ENCODE assay signal across 14 cellular contexts in the genomic region with DNA sequence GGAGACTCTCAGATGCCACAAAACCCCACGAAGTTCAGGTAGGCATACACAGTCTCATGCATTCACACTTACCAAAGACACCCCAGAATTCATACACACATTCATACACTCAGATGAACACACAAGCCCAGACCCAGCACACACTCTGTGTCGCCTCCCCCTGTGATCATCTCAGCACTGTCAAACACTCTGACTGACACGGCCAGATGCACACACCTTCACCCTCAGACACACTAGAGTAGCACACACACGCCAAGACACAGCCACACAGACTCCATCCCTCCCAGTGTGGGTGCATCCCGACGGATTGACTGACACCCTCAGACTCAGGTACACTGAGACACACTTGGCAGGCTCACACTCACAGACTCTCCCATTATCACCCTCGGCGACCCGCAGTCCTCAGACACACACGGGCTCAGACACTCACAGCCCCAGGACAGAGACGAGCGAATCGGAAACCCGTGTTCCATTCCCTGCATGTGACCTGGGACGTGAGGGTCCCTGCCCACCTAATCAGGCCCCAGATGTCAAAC. TPM values are rescaled to one million over a fixed set of nuclear protein-coding genes. Genes with fewer than 3 reads are reported as not detected.
DNase-seq lines count a peak whose midpoint lies in the region; ATAC-seq and TF ChIP-seq lines count a peak whose summit lies in the region.
"Had no signal": no experiment of that assay in that cellular context is flagged by ENCODE, and none has a peak within 500 bp of the region (broad histone marks: within the 10 kb centered on the region; RNA-seq: fewer than 3 reads in every experiment).

No MANE protein-coding gene starts in this region.

- no peaks in the 10 kb centered on the region for H4K20me1 ChIP-seq in PC-3 (ENCODE audit: low read length)

- no peak overlapping the region for H3K27ac Mint-ChIP-seq in CD4-positive, CD25-positive, alpha-beta regulatory T cell
- H3K27ac Mint-ChIP-seq in brain (peak overlapping the region; percentile 54 to 86 (median 80)), naive B cell (peak overlapping the region in 1 of 6 donors; percentile 44)

- POLR2A ChIA-PET in HEK293T (lab: Yijun Ruan, JAX) = no interaction called here
- POLR2A ChIA-PET in PC-3 (lab: Charles Lee; ENCODE audit: unreplicated experiment) = no interaction called here

- H3K4me1 ChIP-seq in CD4-positive, CD25-positive, alpha-beta regulatory T cell (ENCODE audit: control insufficient read depth, insufficient read depth, low read length, poor library complexity, severe bottlenecking) = no peaks in the 10 kb centered on the region
- H3K4me1 ChIP-seq in PC-3 (ENCODE audit: insufficient read depth, low read length) = no peaks in the 10 kb centered on the region

- no TSS peak for BruUV-seq in PC-3 (replicated peaks; lab: Mats Ljungman, UMichigan)

- peaks cover 42% of the 10 kb centered on the region for H3K27me3 ChIP-seq in CD4-positive, CD25-positive, alpha-beta regulatory T cell (ENCODE audit: control insufficient read depth, insufficient read depth, low read length)
- H3K27me3 ChIP-seq in PC-3 (ENCODE audit: low read length) = peaks cover 72% of the 10 kb centered on the region

- CTCF ChIA-PET in HEK293T (lab: Yijun Ruan, JAX) = no interaction called here
- CTCF ChIA-PET in PC-3 (lab: Charles Lee) = no interaction called here

- no peak overlapping the region for H3K27ac ChIP-seq in CD4-positive, CD25-positive, alpha-beta regulatory T cell (ENCODE audit: insufficient read depth, low read length, poor library complexity, severe bottlenecking)
- H3K27ac ChIP-seq in PC-3 (ENCODE audit: low read length) = no peak overlapping the region
- H3K27ac ChIP-seq: C4-2B, coronary artery, sigmoid colon, suprapubic skin had no signal

- H3F3A ChIP-seq in PC-3 (ENCODE audit: low read length, unreplicated experiment) = no peaks in the 10 kb centered on the region

- no peak overlapping the region for H3K4me3 ChIP-seq in CD4-positive, CD25-positive, alpha-beta regulatory T cell (ENCODE audit: low read depth, low read length)
- H3K4me3 ChIP-seq in PC-3 (ENCODE audit: low read length) = no peak overlapping the region

- no peak overlapping the region for H2AFZ ChIP-seq in PC-3 (ENCODE audit: low read length)

- peaks cover 0 to 5% of the 10 kb centered on the region in 2 experiments for H3K9me3 ChIP-seq in CD4-positive, CD25-positive, alpha-beta regulatory T cell (ENCODE audit: control insufficient read depth in 2 of 2, low read length in 2 of 2)
- no peaks in the 10 kb centered on the region for H3K9me3 ChIP-seq in PC-3 (ENCODE audit: low read length)
- H3K9me3 ChIP-seq: suprapubic skin had no signal

- H3K79me2 ChIP-seq in PC-3 (ENCODE audit: low read length) = no peaks in the 10 kb centered on the region

- no peaks in the 10 kb centered on the region for H3K36me3 ChIP-seq in CD4-positive, CD25-positive, alpha-beta regulatory T cell (ENCODE audit: control insufficient read depth, insufficient read depth, low read length)
- H3K36me3 ChIP-seq in PC-3 (ENCODE audit: low read depth, low read length) = no peaks in the 10 kb centered on the region
- H3K36me3 ChIP-seq: sigmoid colon, suprapubic skin had no signal

- H3K9me2 ChIP-seq in PC-3 (replicated peaks; ENCODE audit: low read length) = no peaks in the 10 kb centered on the region

- TF ChIP-seq CTCF in brain (conservative IDR thresholded peaks at IDR 0.05) (no peak), PC-3 (conservative IDR thresholded peaks at IDR 0.05; ENCODE audit: low read depth, low read length) (no peak)

- H3K36me3 Mint-ChIP-seq in CD4-positive, CD25-positive, alpha-beta regulatory T cell = no peaks in the 10 kb centered on the region
- H3K36me3 Mint-ChIP-seq in brain (no peaks in the 10 kb centered on the region), naive B cell (peaks cover 0 to 25% of the 10 kb centered on the region in 2 donors)

- H3K4me3 Mint-ChIP-seq in CD4-positive, CD25-positive, alpha-beta regulatory T cell = peak overlapping the region in 3 of 4 donors; percentile 44 to 61 (median 47)
- H3K4me3 Mint-ChIP-seq in brain (peak overlapping the region; percentile 78 to 89 (median 82)), naive B cell (peak overlapping the region in 6 of 8 donors; percentile 26 to 73 (median 56))

- intact Hi-C loops in PC-3 (cut with micrococcal nuclease) = no loop called here

- peaks cover 0 to 17% (median 3%) of the 10 kb centered on the region in 4 donors for H3K4me1 Mint-ChIP-seq in CD4-positive, CD25-positive, alpha-beta regulatory T cell
- H3K4me1 Mint-ChIP-seq in brain = peaks cover 43% of the 10 kb centered on the region
- H3K4me1 Mint-ChIP-seq in naive B cell = peaks cover 7 to 15% (median 12%) of the 10 kb centered on the region in 3 donors

- H3K27me3 Mint-ChIP-seq in CD4-positive, CD25-positive, alpha-beta regulatory T cell = peaks cover 53% of the 10 kb centered on the region
- H3K27me3 Mint-ChIP-seq in brain (peaks cover 38% of the 10 kb centered on the region), naive B cell (peaks cover 51 to 71% (median 65%) of the 10 kb centered on the region in 3 donors)

- H3K4me2 ChIP-seq in PC-3 (ENCODE audit: low read length) = no peak overlapping the region

- peaks cover 0 to 3% (median 2%) of the 10 kb centered on the region in 7 donors for H3K9me3 Mint-ChIP-seq in CD4-positive, CD25-positive, alpha-beta regulatory T cell
- peaks cover 5 to 18% (median 6%) of the 10 kb centered on the region in 5 experiments for H3K9me3 Mint-ChIP-seq in brain
- peaks cover 0 to 21% (median 5%) of the 10 kb centered on the region in 7 donors for H3K9me3 Mint-ChIP-seq in naive B cell

- no peak overlapping the region for H3K9ac ChIP-seq in PC-3 (ENCODE audit: low read length)

- DNase-seq in CD4-positive, CD25-positive, alpha-beta regulatory T cell = no peak
- DNase-seq in HEK293T (ENCODE audit: extremely low spot score) = no peak
- DNase-seq in naive B cell = no peak
- no peak for DNase-seq in EL
- no peak for DNase-seq in PC-3
- DNase-seq: Karpas-422, sigmoid colon had no signal

- ATAC-seq in CD4-positive, CD25-positive, alpha-beta regulatory T cell (ENCODE audit: low read depth in 2 of 2) = no peak
- no peak for ATAC-seq in naive B cell (ENCODE audit: low read depth in 2 of 2)
- ATAC-seq in GM19397 (IDR thresholded peaks at IDR 0.05; ENCODE audit: unreplicated experiment) = no peak
- no peak for ATAC-seq in GM19467 (IDR thresholded peaks at IDR 0.05; ENCODE audit: unreplicated experiment)
- ATAC-seq in PC-3 = no peak

TF ChIP-seq in HEK293T, 16 proteins besides CTCF, POLR2A, EP300 and RAD21:
- TF ChIP-seq, protein P1, sequence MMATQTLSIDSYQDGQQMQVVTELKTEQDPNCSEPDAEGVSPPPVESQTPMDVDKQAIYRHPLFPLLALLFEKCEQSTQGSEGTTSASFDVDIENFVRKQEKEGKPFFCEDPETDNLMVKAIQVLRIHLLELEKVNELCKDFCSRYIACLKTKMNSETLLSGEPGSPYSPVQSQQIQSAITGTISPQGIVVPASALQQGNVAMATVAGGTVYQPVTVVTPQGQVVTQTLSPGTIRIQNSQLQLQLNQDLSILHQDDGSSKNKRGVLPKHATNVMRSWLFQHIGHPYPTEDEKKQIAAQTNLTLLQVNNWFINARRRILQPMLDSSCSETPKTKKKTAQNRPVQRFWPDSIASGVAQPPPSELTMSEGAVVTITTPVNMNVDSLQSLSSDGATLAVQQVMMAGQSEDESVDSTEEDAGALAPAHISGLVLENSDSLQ (IDR thresholded peaks at IDR 0.05) = 0 out of 2 replicates have a peak, but pooled peaks have one; percentile 17
- TF ChIP-seq NFRKB (IDR thresholded peaks at IDR 0.05) (no peak), HDGF (IDR thresholded peaks at IDR 0.05; ENCODE audit: borderline replicate concordance) (no peak), BHLHE40 (IDR thresholded peaks at IDR 0.05; ENCODE audit: borderline replicate concordance) (no peak), FOXM1 (IDR thresholded peaks at IDR 0.05; ENCODE audit: borderline replicate concordance) (no peak), CTBP1 (IDR thresholded peaks at IDR 0.05; ENCODE audit: borderline replicate concordance) (no peak)

RNA-seq across cellular contexts. Expression of a gene that starts 0.9 kb away (rescaled TPM):
- total RNA-seq in CD4-positive, CD25-positive, alpha-beta regulatory T cell = not detected
- not detected for polyA plus RNA-seq in CD4-positive, CD25-positive, alpha-beta regulatory T cell
- polyA plus RNA-seq in brain (ENCODE audit: insufficient read depth, low read depth, low replicate concordance) (21.5 TPM), naive B cell (ENCODE audit: low read depth in 6 of 6) (not detected)
- 0.04 and 0.17 TPM in 2 replicates for total RNA-seq in PC-3 (2014; rRNA removed)
- polyA plus RNA-seq: keratinocyte had no signal

Comparison
In these comparisons a context has a peak if more than half of its experiments do, and no peak if none do; other contexts are left out.
1. H3K27ac Mint-ChIP-seq: peak in brain (5 of 5); none in CD4-positive, CD25-positive, alpha-beta regulatory T cell (0 of 3).
2. RNA of a gene that starts 0.9 kb away (polyA plus RNA-seq): 21.5 TPM in brain (single experiment); not detected in CD4-positive, CD25-positive, alpha-beta regulatory T cell and not detected in naive B cell; every median in the first group is over 10 times any median in the second.
3. Peak in every context shown above with its lines, with median percentiles within 50 percentile points of each other: H3K4me3 Mint-ChIP-seq.